Comparison of ENCODE assay signal across 1 cellular context in genomic region chr14:39431416-39432178, GRCh38.
A peak's percentile ranks its signal among the peaks of the same experiment; 100 is the strongest.
TF ChIP-seq lines count a peak whose summit lies in the region.

No MANE protein-coding gene starts in this region.

TF ChIP-seq in HepG2, 621 proteins besides CTCF, POLR2A, EP300 and RAD21 (continued from another document and continues in another):
- TF ChIP-seq TOE1 (CRISPR knock-in tag; IDR thresholded peaks at IDR 0.05), result no peak
- no peak for TF ChIP-seq NFE2 (CRISPR knock-in tag; IDR thresholded peaks at IDR 0.05)
- TF ChIP-seq ZNF44 (CRISPR knock-in tag; IDR thresholded peaks at IDR 0.05), result no peak
- no peak for TF ChIP-seq MYPOP (CRISPR knock-in tag; IDR thresholded peaks at IDR 0.05)
- TF ChIP-seq ZGPAT (CRISPR knock-in tag; IDR thresholded peaks at IDR 0.05), result no peak
- TF ChIP-seq ZNF580 (CRISPR knock-in tag; IDR thresholded peaks at IDR 0.05; ENCODE audit: borderline replicate concordance, low read depth), result no peak; the same call in 1 of the 2 replicates
- no peak for TF ChIP-seq SYNCRIP (IDR thresholded peaks at IDR 0.05; ENCODE audit: insufficient read depth, low read depth, low read length)
- TF ChIP-seq MBD4 (IDR thresholded peaks at IDR 0.05; ENCODE audit: borderline replicate concordance, low read length), result no peak
- no peak for TF ChIP-seq PLSCR1 (CRISPR knock-in tag; IDR thresholded peaks at IDR 0.05; ENCODE audit: borderline replicate concordance)
- no peak for TF ChIP-seq ZHX2 (IDR thresholded peaks at IDR 0.05; ENCODE audit: low read depth)
- no peak for TF ChIP-seq ZHX2 (CRISPR knock-in tag; IDR thresholded peaks at IDR 0.05; ENCODE audit: borderline replicate concordance)
- TF ChIP-seq ZNF639 (CRISPR knock-in tag; conservative IDR thresholded peaks at IDR 0.05), result no peak; the same call in 1 of the 2 replicates
- peak; percentile 64 for TF ChIP-seq POGZ (CRISPR knock-in tag; IDR thresholded peaks at IDR 0.05)
- no peak for TF ChIP-seq NONO (IDR thresholded peaks at IDR 0.05)
- peak; percentile 7; the same call in 1 of the 2 replicates for TF ChIP-seq NONO (CRISPR knock-in tag; conservative IDR thresholded peaks at IDR 0.05)
- TF ChIP-seq FOXP1 (IDR thresholded peaks at IDR 0.05), result no peak
- no peak for TF ChIP-seq FOXP1 (CRISPR knock-in tag; IDR thresholded peaks at IDR 0.05)
- TF ChIP-seq NCOA2 (CRISPR knock-in tag; IDR thresholded peaks at IDR 0.05), result peak; percentile 39; the same call in 1 of the 2 replicates
- no peak for TF ChIP-seq ZNF460 (CRISPR knock-in tag; IDR thresholded peaks at IDR 0.05; ENCODE audit: borderline replicate concordance)
- TF ChIP-seq JDP2 (CRISPR knock-in tag; IDR thresholded peaks at IDR 0.05; ENCODE audit: borderline replicate concordance), result no peak; the same call in 1 of the 2 replicates
- TF ChIP-seq CAMTA2 (CRISPR knock-in tag; IDR thresholded peaks at IDR 0.05; ENCODE audit: borderline replicate concordance), result peak; percentile 91; the same call in 1 of the 2 replicates
- TF ChIP-seq SNAI1 (CRISPR knock-in tag; IDR thresholded peaks at IDR 0.05; ENCODE audit: borderline replicate concordance), result 0 out of 2 replicates have a peak, but pooled peaks have one; percentile 86
- 0 out of 2 replicates have a peak, but pooled peaks have one; percentile 51 for TF ChIP-seq RXRA (CRISPR knock-in tag; IDR thresholded peaks at IDR 0.05)
- no peak; the same call in 1 of the 2 replicates for TF ChIP-seq DMAP1 (CRISPR knock-in tag; IDR thresholded peaks at IDR 0.05)
- TF ChIP-seq TARDBP (CRISPR knock-in tag; IDR thresholded peaks at IDR 0.05), result no peak
- TF ChIP-seq ZNF282 (IDR thresholded peaks at IDR 0.05; ENCODE audit: partially characterized antibody), result no peak
- no peak; the same call in 1 of the 2 replicates for TF ChIP-seq ZNF792 (CRISPR knock-in tag; IDR thresholded peaks at IDR 0.05)
- no peak; the same call in 1 of the 2 replicates for TF ChIP-seq AHR (CRISPR knock-in tag; IDR thresholded peaks at IDR 0.05)
- TF ChIP-seq ZNF777 (CRISPR knock-in tag; IDR thresholded peaks at IDR 0.05), result no peak
- TF ChIP-seq KDM4B (CRISPR knock-in tag; IDR thresholded peaks at IDR 0.05), result no peak; the same call in 1 of the 2 replicates
- no peak for TF ChIP-seq ZNF879 (CRISPR knock-in tag; IDR thresholded peaks at IDR 0.05)
- no peak for TF ChIP-seq PHF20 (CRISPR knock-in tag; IDR thresholded peaks at IDR 0.05)
- no peak for TF ChIP-seq XBP1 (CRISPR knock-in tag; IDR thresholded peaks at IDR 0.05)
- TF ChIP-seq ZNF564 (CRISPR knock-in tag; IDR thresholded peaks at IDR 0.05), result no peak
- TF ChIP-seq DNMT3B (CRISPR knock-in tag; conservative IDR thresholded peaks at IDR 0.05), result no peak; the same call in 1 of the 2 replicates
- TF ChIP-seq ZNF451 (CRISPR knock-in tag; IDR thresholded peaks at IDR 0.05), result peak; percentile 57; the same call in 1 of the 2 replicates
- TF ChIP-seq SMYD3 (CRISPR knock-in tag; IDR thresholded peaks at IDR 0.05), result no peak
- TF ChIP-seq TGIF2 (CRISPR knock-in tag; IDR thresholded peaks at IDR 0.05), result no peak
- TF ChIP-seq, protein P1, sequence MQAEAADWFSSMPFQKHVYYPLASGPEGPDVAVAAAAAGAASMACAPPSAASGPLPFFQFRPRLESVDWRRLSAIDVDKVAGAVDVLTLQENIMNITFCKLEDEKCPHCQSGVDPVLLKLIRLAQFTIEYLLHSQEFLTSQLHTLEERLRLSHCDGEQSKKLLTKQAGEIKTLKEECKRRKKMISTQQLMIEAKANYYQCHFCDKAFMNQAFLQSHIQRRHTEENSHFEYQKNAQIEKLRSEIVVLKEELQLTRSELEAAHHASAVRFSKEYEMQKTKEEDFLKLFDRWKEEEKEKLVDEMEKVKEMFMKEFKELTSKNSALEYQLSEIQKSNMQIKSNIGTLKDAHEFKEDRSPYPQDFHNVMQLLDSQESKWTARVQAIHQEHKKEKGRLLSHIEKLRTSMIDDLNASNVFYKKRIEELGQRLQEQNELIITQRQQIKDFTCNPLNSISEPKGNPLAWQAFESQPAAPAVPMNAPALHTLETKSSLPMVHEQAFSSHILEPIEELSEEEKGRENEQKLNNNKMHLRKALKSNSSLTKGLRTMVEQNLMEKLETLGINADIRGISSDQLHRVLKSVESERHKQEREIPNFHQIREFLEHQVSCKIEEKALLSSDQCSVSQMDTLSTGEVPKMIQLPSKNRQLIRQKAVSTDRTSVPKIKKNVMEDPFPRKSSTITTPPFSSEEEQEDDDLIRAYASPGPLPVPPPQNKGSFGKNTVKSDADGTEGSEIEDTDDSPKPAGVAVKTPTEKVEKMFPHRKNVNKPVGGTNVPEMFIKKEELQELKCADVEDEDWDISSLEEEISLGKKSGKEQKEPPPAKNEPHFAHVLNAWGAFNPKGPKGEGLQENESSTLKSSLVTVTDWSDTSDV (CRISPR knock-in tag; IDR thresholded peaks at IDR 0.05), result no peak
- peak; percentile 66 for TF ChIP-seq SAP130 (CRISPR knock-in tag; IDR thresholded peaks at IDR 0.05; ENCODE audit: low read depth)
- TF ChIP-seq SIN3A (IDR thresholded peaks at IDR 0.05; ENCODE audit: borderline replicate concordance, low read depth, low read length), result peak; percentile 96
- TF ChIP-seq MED13 (CRISPR knock-in tag; IDR thresholded peaks at IDR 0.05), result no peak
- TF ChIP-seq, protein P2, sequence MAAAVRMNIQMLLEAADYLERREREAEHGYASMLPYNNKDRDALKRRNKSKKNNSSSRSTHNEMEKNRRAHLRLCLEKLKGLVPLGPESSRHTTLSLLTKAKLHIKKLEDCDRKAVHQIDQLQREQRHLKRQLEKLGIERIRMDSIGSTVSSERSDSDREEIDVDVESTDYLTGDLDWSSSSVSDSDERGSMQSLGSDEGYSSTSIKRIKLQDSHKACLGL (CRISPR knock-in tag; IDR thresholded peaks at IDR 0.05), result peak; percentile 92
- TF ChIP-seq ZNF549 (CRISPR knock-in tag; IDR thresholded peaks at IDR 0.05), result no peak
- TF ChIP-seq YY1 (IDR thresholded peaks at IDR 0.05; ENCODE audit: insufficient read depth, insufficient replicate concordance, low read depth, low read length), result peak; percentile 31
- TF ChIP-seq BCL3 (CRISPR knock-in tag; IDR thresholded peaks at IDR 0.05), result no peak; the same call in 1 of the 2 replicates
- peak; percentile 92; the same call in 1 of the 2 replicates for TF ChIP-seq ZNF567 (CRISPR knock-in tag; IDR thresholded peaks at IDR 0.05; ENCODE audit: borderline replicate concordance)
- TF ChIP-seq, protein P3, sequence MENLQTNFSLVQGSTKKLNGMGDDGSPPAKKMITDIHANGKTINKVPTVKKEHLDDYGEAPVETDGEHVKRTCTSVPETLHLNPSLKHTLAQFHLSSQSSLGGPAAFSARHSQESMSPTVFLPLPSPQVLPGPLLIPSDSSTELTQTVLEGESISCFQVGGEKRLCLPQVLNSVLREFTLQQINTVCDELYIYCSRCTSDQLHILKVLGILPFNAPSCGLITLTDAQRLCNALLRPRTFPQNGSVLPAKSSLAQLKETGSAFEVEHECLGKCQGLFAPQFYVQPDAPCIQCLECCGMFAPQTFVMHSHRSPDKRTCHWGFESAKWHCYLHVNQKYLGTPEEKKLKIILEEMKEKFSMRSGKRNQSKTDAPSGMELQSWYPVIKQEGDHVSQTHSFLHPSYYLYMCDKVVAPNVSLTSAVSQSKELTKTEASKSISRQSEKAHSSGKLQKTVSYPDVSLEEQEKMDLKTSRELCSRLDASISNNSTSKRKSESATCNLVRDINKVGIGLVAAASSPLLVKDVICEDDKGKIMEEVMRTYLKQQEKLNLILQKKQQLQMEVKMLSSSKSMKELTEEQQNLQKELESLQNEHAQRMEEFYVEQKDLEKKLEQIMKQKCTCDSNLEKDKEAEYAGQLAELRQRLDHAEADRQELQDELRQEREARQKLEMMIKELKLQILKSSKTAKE (CRISPR knock-in tag; IDR thresholded peaks at IDR 0.05; ENCODE audit: borderline replicate concordance), result no peak
- TF ChIP-seq JUN (CRISPR knock-in tag; IDR thresholded peaks at IDR 0.05), result no peak
- no peak for TF ChIP-seq ZFP82 (CRISPR knock-in tag; IDR thresholded peaks at IDR 0.05; ENCODE audit: borderline replicate concordance)
- no peak for TF ChIP-seq ZNF160 (CRISPR knock-in tag; IDR thresholded peaks at IDR 0.05)
- no peak for TF ChIP-seq ZC3H4 (CRISPR knock-in tag; IDR thresholded peaks at IDR 0.05; ENCODE audit: borderline replicate concordance)
- TF ChIP-seq RNF2 (conservative IDR thresholded peaks at IDR 0.05; ENCODE audit: low read depth), result no peak
- TF ChIP-seq ZNF772 (CRISPR knock-in tag; IDR thresholded peaks at IDR 0.05), result no peak; the same call in 1 of the 2 replicates
- peak; percentile 82; the same call in 1 of the 2 replicates for TF ChIP-seq ZNF501 (CRISPR knock-in tag; IDR thresholded peaks at IDR 0.05)
